ENCODE assay signal across 16 cellular contexts in the genomic region with DNA sequence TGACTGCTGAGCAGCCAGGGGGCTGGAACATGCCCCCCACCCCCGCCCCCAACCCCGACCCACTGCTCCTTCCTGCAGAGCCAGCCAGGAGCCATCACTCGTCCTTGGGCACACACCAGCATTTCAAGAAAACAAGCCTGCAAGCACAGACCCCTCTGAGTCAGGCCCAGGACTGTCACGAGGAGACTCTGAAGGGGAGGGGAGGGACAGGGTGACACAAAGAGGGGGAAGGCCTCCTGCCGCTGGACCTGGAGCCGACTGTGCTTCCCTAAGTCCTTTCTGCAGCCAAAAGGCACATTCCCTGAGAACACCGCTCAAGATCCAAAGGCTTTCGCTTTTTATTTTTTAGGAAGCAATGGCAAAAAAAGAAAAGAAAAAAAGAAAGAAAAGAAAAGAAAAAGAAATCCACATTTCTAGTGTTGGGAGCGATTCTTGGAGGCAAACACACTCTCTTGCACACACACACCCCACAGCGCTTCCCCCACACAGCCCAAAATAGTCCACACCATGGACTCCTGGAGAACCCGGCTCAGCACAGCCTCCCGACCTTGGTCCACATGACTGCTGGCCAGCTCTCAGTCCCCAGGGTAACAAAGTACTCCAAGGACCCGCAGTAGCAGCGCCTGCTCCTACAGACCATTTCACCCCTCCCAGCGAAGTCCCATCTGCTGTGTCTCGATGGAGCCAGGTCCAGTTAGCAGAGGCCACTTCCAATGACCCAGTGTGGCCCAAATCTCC.
DNase-seq lines count a peak whose midpoint lies in the region; ATAC-seq, FAIRE-seq and TF ChIP-seq lines count a peak whose summit lies in the region.
"Had no signal": no experiment of that assay in that cellular context is flagged by ENCODE, and none has a peak within 500 bp of the region (broad histone marks: within the 10 kb centered on the region; RNA-seq: fewer than 3 reads in every experiment).

No MANE protein-coding gene starts in this region.

- TF ChIP-seq EP300 in ovary (IDR thresholded peaks at IDR 0.05), result no peak

- no peak for TF ChIP-seq POLR2A in ovary (IDR thresholded peaks at IDR 0.05)

- peak overlapping the region; percentile 61 for H3K27ac ChIP-seq in cingulate gyrus (ENCODE audit: low read depth, low read length)
- H3K27ac ChIP-seq in ovary, result peak overlapping the region; percentile 27 to 82
- H3K27ac ChIP-seq: spleen had no signal

- CTCF ChIA-PET in activated CD8-positive, alpha-beta T cell treated with anti-CD3 and anti-CD28 coated beads, Interleukin-2, amount 10 ng/mL, durations not matched to agents 7 days and 5 days (lab: Charles Lee), result no interaction called here

- H3K27me3 Mint-ChIP-seq in activated CD8-positive, alpha-beta T cell treated with anti-CD3 and anti-CD28 coated beads, Interleukin-2, amount 10 ng/mL, durations not matched to agents 7 days and 5 days (ENCODE audit: low read depth), result peaks cover 1% of the 10 kb centered on the region
- H3K27me3 Mint-ChIP-seq: memory B cell had no signal

- FAIRE-seq in GM19239 (lab: Jason Lieb, UNC), result no peak
- FAIRE-seq: frontal cortex had no signal

- no peak overlapping the region for H3K27ac Mint-ChIP-seq in activated CD8-positive, alpha-beta T cell treated with anti-CD3 and anti-CD28 coated beads, Interleukin-2, amount 10 ng/mL, durations not matched to agents 7 days and 5 days

- no peak overlapping the region for H3K4me3 ChIP-seq in ovary

- no peak for ATAC-seq in activated CD8-positive, alpha-beta T cell treated with anti-CD3 and anti-CD28 coated beads, Interleukin-2, amount 10 ng/mL, durations not matched to agents 7 days and 5 days

- H3K4me1 Mint-ChIP-seq in activated CD8-positive, alpha-beta T cell treated with anti-CD3 and anti-CD28 coated beads, Interleukin-2, amount 10 ng/mL, durations not matched to agents 7 days and 5 days (ENCODE audit: low read depth), result peaks cover 21% of the 10 kb centered on the region

- H3K9me3 ChIP-seq in ovary, result no peaks in the 10 kb centered on the region
- H3K9me3 ChIP-seq: spleen had no signal

- H3K9me3 Mint-ChIP-seq in activated CD8-positive, alpha-beta T cell treated with anti-CD3 and anti-CD28 coated beads, Interleukin-2, amount 10 ng/mL, durations not matched to agents 7 days and 5 days (ENCODE audit: insufficient read depth), result no peaks in the 10 kb centered on the region
- H3K9me3 Mint-ChIP-seq: memory B cell had no signal

- no peak overlapping the region for H3K4me3 Mint-ChIP-seq in activated CD8-positive, alpha-beta T cell treated with anti-CD3 and anti-CD28 coated beads, Interleukin-2, amount 10 ng/mL, durations not matched to agents 7 days and 5 days
- H3K4me3 Mint-ChIP-seq: memory B cell had no signal

- peak; percentile 42 for DNase-seq in ELF-1 (ENCODE audit: low read depth, low spot score)
- DNase-seq in iPS-NIHi7 (ENCODE audit: extremely low spot score), result peak; percentile 45
- peak; percentile 65 to 77 (median 75) for DNase-seq in ovary
- no peak for DNase-seq in stimulated activated CD4-positive, alpha-beta T cell treated with anti-CD3 and anti-CD28 coated beads, Interleukin-1b, Interleukin-23, amount 100 ng/mL, for 48 hours
- DNase-seq in GM19238 (ENCODE audit: insufficient read length, low spot score), result no peak
- no peak for DNase-seq in activated CD8-positive, alpha-beta T cell treated with anti-CD3 and anti-CD28 coated beads, Interleukin-2, amount 10 ng/mL, durations not matched to agents 7 days and 5 days
- DNase-seq in GM19239 (ENCODE audit: insufficient read length, low spot score), result no peak
- DNase-seq: ACHN; activated CD4-positive, alpha-beta T cell treated with anti-CD3 and anti-CD28 coated beads, Interleukin-2, amount 50 U/mL, for 48 hours; activated naive CD4-positive, alpha-beta T cell; NCI-H1048; spleen; T-helper 9 cell had no signal

- intact Hi-C loops in ovary (cut with DNase I), result no loop called here

- POLR2A ChIA-PET in activated CD8-positive, alpha-beta T cell treated with anti-CD3 and anti-CD28 coated beads, Interleukin-2, amount 10 ng/mL, durations not matched to agents 7 days and 5 days (lab: Charles Lee), result no interaction called here

- peaks cover 26% of the 10 kb centered on the region for H3K4me1 ChIP-seq in ovary (ENCODE audit: insufficient read depth)

- TF ChIP-seq CTCF in ovary (IDR thresholded peaks at IDR 0.05), result no peak

- no peaks in the 10 kb centered on the region for H3K36me3 Mint-ChIP-seq in activated CD8-positive, alpha-beta T cell treated with anti-CD3 and anti-CD28 coated beads, Interleukin-2, amount 10 ng/mL, durations not matched to agents 7 days and 5 days (ENCODE audit: low read depth)

- WGBS in ovary, 3 donors, result 6 to 28% (median 9%) methylated on average over 16 of the region's 16 CpGs

- no peaks in the 10 kb centered on the region for H3K27me3 ChIP-seq in ovary
- H3K27me3 ChIP-seq: spleen had no signal

- no peaks in the 10 kb centered on the region for H3K36me3 ChIP-seq in ovary
- H3K36me3 ChIP-seq: spleen had no signal

Comparison
In these comparisons a context has a peak if more than half of its experiments do, and no peak if none do; other contexts are left out.
1. DNase-seq: peak in ELF-1 (single experiment), iPS-NIHi7 (single experiment) and ovary (5 of 5); none in stimulated activated CD4-positive, alpha-beta T cell treated with anti-CD3 and anti-CD28 coated beads, Interleukin-1b, Interleukin-23, amount 100 ng/mL, for 48 hours (single experiment), GM19238 (single experiment), activated CD8-positive, alpha-beta T cell treated with anti-CD3 and anti-CD28 coated beads, Interleukin-2, amount 10 ng/mL, durations not matched to agents 7 days and 5 days (single experiment) and GM19239 (single experiment).